Comparison of ENCODE assay signal across 21 cellular contexts in the genomic region with DNA sequence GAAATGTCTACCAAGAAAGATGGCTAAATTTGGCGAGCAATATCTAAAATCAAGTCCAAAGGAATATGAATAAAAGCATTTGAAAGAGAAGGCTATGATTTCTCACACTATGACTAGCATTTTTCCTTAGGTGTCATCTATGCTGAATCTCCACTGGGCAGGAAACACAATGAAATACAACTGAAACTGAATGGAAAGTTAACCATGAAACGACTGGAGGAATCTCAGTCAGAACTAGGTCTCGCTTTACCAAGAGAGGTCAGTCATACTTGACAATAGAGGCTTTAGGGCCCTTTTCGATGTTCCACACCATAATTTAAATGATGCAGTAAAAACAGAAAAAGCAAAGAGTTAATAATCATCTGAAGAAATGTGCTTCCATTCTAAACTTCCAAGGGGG.
DNase-seq lines count a peak whose midpoint lies in the region; ATAC-seq, FAIRE-seq and TF ChIP-seq lines count a peak whose summit lies in the region.
"Had no signal": no experiment of that assay in that cellular context is flagged by ENCODE, and none has a peak within 500 bp of the region (broad histone marks: within the 10 kb centered on the region; RNA-seq: fewer than 3 reads in every experiment).

No MANE protein-coding gene starts in this region.

- H3K4me2 ChIP-seq in A549: peak overlapping the region; percentile 53
- H3K4me2 ChIP-seq: BLaER1 had no signal

- no peaks in the 10 kb centered on the region for H3K9me3 Mint-ChIP-seq in endodermal cell
- H3K9me3 Mint-ChIP-seq in activated T-helper 17 cell treated with anti-CD3 and anti-CD28 coated beads, Interleukin-2, amount 50 U/mL, for 72 hours: no peaks in the 10 kb centered on the region
- H3K9me3 Mint-ChIP-seq: CD8-positive, alpha-beta memory T cell; HFFc6 had no signal

- no peaks in the 10 kb centered on the region for H3K36me3 Mint-ChIP-seq in endodermal cell (ENCODE audit: low read depth)
- H3K36me3 Mint-ChIP-seq in activated T-helper 17 cell treated with anti-CD3 and anti-CD28 coated beads, Interleukin-2, amount 50 U/mL, for 72 hours (ENCODE audit: low read depth): no peaks in the 10 kb centered on the region
- H3K36me3 Mint-ChIP-seq: CD8-positive, alpha-beta memory T cell had no signal

- peaks cover 99% of the 10 kb centered on the region for H3K4me1 ChIP-seq in A549
- no peaks in the 10 kb centered on the region for H3K4me1 ChIP-seq in endodermal cell (ENCODE audit: control insufficient read depth, insufficient read depth, low read length)
- H3K4me1 ChIP-seq in psoas muscle: peaks cover 27% of the 10 kb centered on the region
- H3K4me1 ChIP-seq: BLaER1, Caco-2, HAP-1 had no signal

- POLR2A ChIA-PET in A549 (lab: Yijun Ruan, JAX): no interaction called here

- H3K36me3 ChIP-seq in endodermal cell (ENCODE audit: control insufficient read depth, insufficient read depth, low read length) (no peaks in the 10 kb centered on the region), psoas muscle (ENCODE audit: insufficient read depth in 1 of 2, low read depth in 1 of 2) (no peaks in the 10 kb centered on the region)
- H3K36me3 ChIP-seq: BLaER1, HAP-1 had no signal

- TF ChIP-seq RAD21 in A549 (conservative IDR thresholded peaks at IDR 0.05 in 1 of 2, IDR thresholded peaks at IDR 0.05 in 1 of 2): no peak

- H3K4me3 ChIP-seq in A549 (no peak overlapping the region), endodermal cell (ENCODE audit: low read length) (no peak overlapping the region), psoas muscle (no peak overlapping the region), coronary artery (no peak overlapping the region)
- H3K4me3 ChIP-seq: BLaER1, HAP-1, K562 had no signal

- no peak for TF ChIP-seq EP300 in A549 (IDR thresholded peaks at IDR 0.05)

- H3K9me3 ChIP-seq in A549: no peaks in the 10 kb centered on the region
- no peaks in the 10 kb centered on the region for H3K9me3 ChIP-seq in endodermal cell (ENCODE audit: control insufficient read depth, low read length)
- H3K9me3 ChIP-seq in psoas muscle: no peaks in the 10 kb centered on the region
- H3K9me3 ChIP-seq: BLaER1, Caco-2, HAP-1 had no signal

- H3K4me3 Mint-ChIP-seq in endodermal cell: no peak overlapping the region
- no peak overlapping the region for H3K4me3 Mint-ChIP-seq in activated T-helper 17 cell treated with anti-CD3 and anti-CD28 coated beads, Interleukin-2, amount 50 U/mL, for 72 hours
- H3K4me3 Mint-ChIP-seq: CD8-positive, alpha-beta memory T cell; HFFc6 had no signal

- DNase-seq in A549 (ENCODE audit: low read depth in 1 of 2, low spot score in 1 of 2) (no peak), endodermal cell (no peak), psoas muscle (no peak), NCI-H510A treated with DMSO at 0.1 percent for 48 hours (lab: John Stamatoyannopoulos, UW) (no peak), coronary artery (ENCODE audit: low spot score) (no peak), HuH-7.5 (ENCODE audit: low spot score) (no peak)
- DNase-seq: AML-193; Caco-2; CD8-positive, alpha-beta memory T cell; DND-41; GDM1; HFFc6 had no signal

- CTCF ChIA-PET in A549 (lab: Yijun Ruan, JAX): interaction anchor here (1.2 to 1.3 kb wide), 3 partner anchors 9 to 119 kb away, joined by 3 to 5 read pairs (median 4); no protein-coding TSS in a partner anchor

- ATAC-seq in A549 (peak in 1 of 2 experiments; percentile 7; a peak in 1 of 6 replicates), HG02759 (IDR thresholded peaks at IDR 0.05; ENCODE audit: unreplicated experiment) (peak; percentile 46), psoas muscle (no peak)
- no peak for ATAC-seq in activated T-helper 17 cell treated with anti-CD3 and anti-CD28 coated beads, Interleukin-2, amount 50 U/mL, for 72 hours (replicated peaks)
- ATAC-seq: K562 had no signal

- intact Hi-C loops in psoas muscle (cut with DNase I): no loop called here

- FAIRE-seq in A549 (lab: Jason Lieb, UNC): peak; percentile 23
- FAIRE-seq: GM12892, H1, K562 had no signal

- H3K27ac ChIP-seq in A549 (peak overlapping the region; percentile 85 to 97), endodermal cell (ENCODE audit: low read depth, low read length) (no peak overlapping the region), psoas muscle (peak overlapping the region; percentile 94), coronary artery (no peak overlapping the region)
- H3K27ac ChIP-seq: 22Rv1, BLaER1, HL-60 had no signal

- H3K4me1 Mint-ChIP-seq in endodermal cell: peaks cover 17% of the 10 kb centered on the region
- H3K4me1 Mint-ChIP-seq in activated T-helper 17 cell treated with anti-CD3 and anti-CD28 coated beads, Interleukin-2, amount 50 U/mL, for 72 hours: no peaks in the 10 kb centered on the region
- H3K4me1 Mint-ChIP-seq: CD8-positive, alpha-beta memory T cell had no signal

- TF ChIP-seq POLR2A in A549 (IDR thresholded peaks at IDR 0.05; ENCODE audit: low read length): no peak

- H3K27me3 Mint-ChIP-seq in endodermal cell (ENCODE audit: insufficient read depth): no peaks in the 10 kb centered on the region
- H3K27me3 Mint-ChIP-seq in activated T-helper 17 cell treated with anti-CD3 and anti-CD28 coated beads, Interleukin-2, amount 50 U/mL, for 72 hours: no peaks in the 10 kb centered on the region
- H3K27me3 Mint-ChIP-seq: CD8-positive, alpha-beta memory T cell had no signal

- 75% methylated on average over 4 of the region's 4 CpGs for WGBS in A549 (ENCODE audit: missing lambda C conversion rate)
- WGBS in endodermal cell (ENCODE audit: insufficient coverage in 1 of 2, insufficient read length in 1 of 2), 2 experiments: 92% methylated on average over 4 of the region's 4 CpGs
- 79 to 90% (median 83%) methylated on average over 4 of the region's 4 CpGs for WGBS in psoas muscle, 3 donors

- peak overlapping the region; percentile 35 for H3K27ac Mint-ChIP-seq in endodermal cell
- H3K27ac Mint-ChIP-seq in activated T-helper 17 cell treated with anti-CD3 and anti-CD28 coated beads, Interleukin-2, amount 50 U/mL, for 72 hours: no peak overlapping the region
- H3K27ac Mint-ChIP-seq: CD8-positive, alpha-beta memory T cell; HFFc6 had no signal

- no peak overlapping the region for H3K9ac ChIP-seq in endodermal cell (ENCODE audit: extremely low read depth, low read length, poor library complexity, severe bottlenecking)
- H3K9ac ChIP-seq: BLaER1 had no signal

- H3K27me3 ChIP-seq in endodermal cell (ENCODE audit: control insufficient read depth, insufficient read depth, low read length, poor library complexity, severe bottlenecking) (no peaks in the 10 kb centered on the region), psoas muscle (ENCODE audit: insufficient read depth in 3 of 3, low read length in 2 of 3) (no peaks in the 10 kb centered on the region)
- H3K27me3 ChIP-seq: BLaER1 had no signal

- no peak for TF ChIP-seq CTCF in A549 (IDR thresholded peaks at IDR 0.05)
- TF ChIP-seq CTCF in endodermal cell (conservative IDR thresholded peaks at IDR 0.05): no peak
- TF ChIP-seq CTCF in psoas muscle (IDR thresholded peaks at IDR 0.05): no peak
- no peak for TF ChIP-seq CTCF in coronary artery (IDR thresholded peaks at IDR 0.05)

TF ChIP-seq in A549, 52 proteins besides CTCF, POLR2A, EP300 and RAD21:
- TF ChIP-seq CEBPB (IDR thresholded peaks at IDR 0.05) (no peak), ZNF302 (CRISPR knock-in tag; IDR thresholded peaks at IDR 0.05) (0 out of 2 replicates have a peak, but pooled peaks have one; percentile 39), HOXB5 (CRISPR knock-in tag; IDR thresholded peaks at IDR 0.05) (no peak), HOXA7 (CRISPR knock-in tag; IDR thresholded peaks at IDR 0.05) (0 out of 2 replicates have a peak, but pooled peaks have one; percentile 18), REST (IDR thresholded peaks at IDR 0.05) (no peak), HES2 (IDR thresholded peaks at IDR 0.05) (no peak)
TF ChIP-seq in A549: peak in this region for 2.

Comparison
In these comparisons a context has a peak if more than half of its experiments do, and no peak if none do; other contexts are left out.
1. H3K27ac ChIP-seq: peak in A549 (2 of 2) and psoas muscle (single experiment); none in endodermal cell (single experiment) and coronary artery (0 of 2).